In genomic region chr16:51707666-51708065, GRCh38 we compare ENCODE assay signal across 26 cellular contexts.
"Had no signal": no experiment of that assay in that cellular context is flagged by ENCODE, and none has a peak within 500 bp of the region (broad histone marks: within the 10 kb centered on the region; RNA-seq: fewer than 3 reads in every experiment).

No MANE protein-coding gene starts in this region.

- H3K9me3 ChIP-seq: colonic mucosa, neutrophil, pancreas, transverse colon, uterus had no signal

- H3K4me3 Mint-ChIP-seq: dendritic cell treated with granulocyte-macrophage colony-stimulating factor and Interleukin-4, amounts not matched to agents 40 ng/mL and 50 ng/mL, for 4 days; naive thymus-derived CD4-positive, alpha-beta T cell; nephron; stimulated activated naive B cell treated with anti-CD40 and anti-IgM and Interleukin-4, amounts not matched to agents 10 μg/mL and 1 μg/mL and 100 μg/mL, for 72 hours; stimulated activated naive CD8-positive, alpha-beta T cell treated with anti-CD3 and anti-CD28 coated beads, Interleukin-15, Interleukin-2, amounts not matched to agents 100 ng/mL and 50 ng/mL, for 24 hours had no signal

- H3K4me1 ChIP-seq: colonic mucosa, esophagus muscularis mucosa, foreskin keratinocyte, gastroesophageal sphincter, heart right ventricle, pancreas, right lobe of liver, suprapubic skin, transverse colon, upper lobe of right lung, uterus had no signal

- DNase-seq: colonic mucosa; effector CD8-positive, alpha-beta T cell; foreskin keratinocyte; heart right ventricle; hippocampal formation; mesenchymal stem cell; midbrain; naive thymus-derived CD4-positive, alpha-beta T cell; pancreas; right lobe of liver; small intestine; stimulated activated CD4-positive, alpha-beta T cell treated with anti-CD3 and anti-CD28 coated beads, Interleukin-15, amount 100 ng/mL, for 24 hours; stimulated activated CD4-positive, alpha-beta T cell treated with anti-CD3 and anti-CD28 coated beads, Interleukin-2, amount 100 ng/mL, for 48 hours; stimulated activated naive B cell treated with anti-CD40 and anti-IgM and Interleukin-4, amounts not matched to agents 10 μg/mL and 1 μg/mL and 100 μg/mL, for 72 hours; transverse colon; upper lobe of right lung; uterus had no signal

- H3K27ac ChIP-seq: colonic mucosa, esophagus muscularis mucosa, foreskin keratinocyte, gastroesophageal sphincter, heart right ventricle, neutrophil, pancreas, right lobe of liver, suprapubic skin, transverse colon, upper lobe of right lung, uterus had no signal

- H3K27me3 Mint-ChIP-seq: dendritic cell treated with granulocyte-macrophage colony-stimulating factor and Interleukin-4, amounts not matched to agents 40 ng/mL and 50 ng/mL, for 4 days; stimulated activated naive B cell treated with anti-CD40 and anti-IgM and Interleukin-4, amounts not matched to agents 10 μg/mL and 1 μg/mL and 100 μg/mL, for 72 hours had no signal

- ATAC-seq: foreskin keratinocyte; gastroesophageal sphincter; heart right ventricle; naive thymus-derived CD4-positive, alpha-beta T cell; pancreas; right lobe of liver; stimulated activated naive B cell treated with anti-CD40 and anti-IgM and Interleukin-4, amounts not matched to agents 10 μg/mL and 1 μg/mL and 100 μg/mL, for 72 hours; upper lobe of right lung had no signal

- H3K36me3 ChIP-seq: colonic mucosa, esophagus muscularis mucosa, gastroesophageal sphincter, heart right ventricle, neutrophil, pancreas, right lobe of liver, suprapubic skin, transverse colon, upper lobe of right lung, uterus had no signal

- H3K27me3 ChIP-seq: colonic mucosa, esophagus muscularis mucosa, gastroesophageal sphincter, heart right ventricle, neutrophil, pancreas, right lobe of liver, suprapubic skin, transverse colon, upper lobe of right lung, uterus had no signal

- H3K27ac Mint-ChIP-seq: dendritic cell treated with granulocyte-macrophage colony-stimulating factor and Interleukin-4, amounts not matched to agents 40 ng/mL and 50 ng/mL, for 4 days; naive thymus-derived CD4-positive, alpha-beta T cell; nephron; progenitor cell of endocrine pancreas; stimulated activated naive B cell treated with anti-CD40 and anti-IgM and Interleukin-4, amounts not matched to agents 10 μg/mL and 1 μg/mL and 100 μg/mL, for 72 hours; stimulated activated naive CD8-positive, alpha-beta T cell treated with anti-CD3 and anti-CD28 coated beads, Interleukin-15, Interleukin-2, amounts not matched to agents 100 ng/mL and 50 ng/mL, for 24 hours had no signal

- H3K4me3 ChIP-seq: colonic mucosa, esophagus muscularis mucosa, gastroesophageal sphincter, heart right ventricle, lung, pancreas, right lobe of liver, suprapubic skin, transverse colon, upper lobe of right lung, uterus had no signal

- H3K4me1 Mint-ChIP-seq: nephron; stimulated activated naive B cell treated with anti-CD40 and anti-IgM and Interleukin-4, amounts not matched to agents 10 μg/mL and 1 μg/mL and 100 μg/mL, for 72 hours had no signal
